27 cellular contexts compared by ENCODE assay signal in the genomic region with DNA sequence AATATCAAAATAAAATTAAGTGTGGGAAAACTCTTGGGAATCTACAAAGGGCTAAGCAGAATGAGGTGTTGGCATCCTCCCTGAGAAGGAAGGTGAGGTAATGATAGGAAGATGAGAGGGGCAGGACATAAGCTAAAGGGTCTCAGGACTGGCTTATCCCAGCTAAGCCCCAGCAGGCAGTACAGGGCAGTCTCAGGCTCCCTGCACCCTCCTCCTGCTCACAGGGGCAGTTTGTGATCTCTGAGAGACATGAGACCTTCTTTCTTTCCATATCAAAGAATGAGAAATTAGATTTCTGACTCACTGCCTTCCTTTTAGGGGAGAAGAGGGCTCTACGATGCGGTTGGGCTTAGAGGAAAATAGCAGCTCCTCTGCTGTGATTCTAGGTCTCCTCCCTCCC.
"Had no signal": no experiment of that assay in that cellular context is flagged by ENCODE, and none has a peak within 500 bp of the region (broad histone marks: within the 10 kb centered on the region; RNA-seq: fewer than 3 reads in every experiment).

No MANE protein-coding gene starts in this region.

- H3K27me3 ChIP-seq: esophagus muscularis mucosa, foreskin keratinocyte, gastroesophageal sphincter, heart left ventricle, hepatocyte, right lobe of liver, suprapubic skin, transverse colon, vagina had no signal

- H2AFZ ChIP-seq: hepatocyte, parathyroid adenoma had no signal

- H3K27ac ChIP-seq: coronary artery, foreskin keratinocyte, heart left ventricle, hepatocyte, parathyroid adenoma, right lobe of liver, suprapubic skin, transverse colon, vagina had no signal

- DNase-seq: dermis blood vessel endothelial cell; effector memory CD4-positive, alpha-beta T cell; foreskin keratinocyte; heart left ventricle; kidney; mucosa of descending colon; naive B cell; right lobe of liver; small intestine; stimulated activated CD4-positive, alpha-beta T cell treated with anti-CD3 and anti-CD28 coated beads, Interleukin-15, amount 100 ng/mL, for 24 hours; stimulated activated CD4-positive, alpha-beta T cell treated with anti-CD3 and anti-CD28 coated beads, Interleukin-2, amount 100 ng/mL, for 48 hours; stimulated activated CD8-positive, alpha-beta memory T cell treated with anti-CD3 and anti-CD28 coated beads, Interleukin-4, amount 100 ng/mL, for 48 hours; stimulated activated naive CD4-positive, alpha-beta T cell treated with Interleukin-2 at 50 U/mL for 16 hours; transverse colon had no signal

- H3K27ac Mint-ChIP-seq: memory B cell; naive B cell; natural killer cell treated with Interleukin-12 subunit alpha and Interleukin-12 subunit beta and Interleukin-15 and Interleukin-18, amount 100 ng/mL, for 72 hours; progenitor cell of endocrine pancreas had no signal

- H3K36me3 ChIP-seq: esophagus muscularis mucosa, gastroesophageal sphincter, heart left ventricle, right lobe of liver, suprapubic skin, transverse colon, vagina had no signal

- H3K9ac ChIP-seq: parathyroid adenoma had no signal

- H3K4me1 Mint-ChIP-seq: memory B cell, naive B cell had no signal

- H3K4me3 Mint-ChIP-seq: memory B cell; naive B cell; natural killer cell treated with Interleukin-12 subunit alpha and Interleukin-12 subunit beta and Interleukin-15 and Interleukin-18, amount 100 ng/mL, for 72 hours; neural crest cell had no signal

- H3K9me3 ChIP-seq: gastroesophageal sphincter, heart left ventricle, mucosa of descending colon, right lobe of liver, suprapubic skin, transverse colon, vagina had no signal

- H3K4me1 ChIP-seq: gastroesophageal sphincter, heart left ventricle, parathyroid adenoma, right lobe of liver, suprapubic skin, transverse colon, vagina had no signal

- H3K9me3 Mint-ChIP-seq: memory B cell; naive B cell; natural killer cell treated with Interleukin-12 subunit alpha and Interleukin-12 subunit beta and Interleukin-15 and Interleukin-18, amount 100 ng/mL, for 72 hours had no signal

- H3K36me3 Mint-ChIP-seq: memory B cell; naive B cell; natural killer cell treated with Interleukin-12 subunit alpha and Interleukin-12 subunit beta and Interleukin-15 and Interleukin-18, amount 100 ng/mL, for 72 hours had no signal

- H3K79me2 ChIP-seq: hepatocyte, parathyroid adenoma had no signal

- H3K4me3 ChIP-seq: coronary artery, esophagus muscularis mucosa, gastroesophageal sphincter, heart left ventricle, hepatocyte, lung, mucosa of descending colon, right lobe of liver, suprapubic skin, transverse colon, vagina had no signal

- H3K27me3 Mint-ChIP-seq: naive B cell had no signal

- H3K4me2 ChIP-seq: hepatocyte had no signal

- ATAC-seq: foreskin keratinocyte, gastroesophageal sphincter, heart left ventricle, left lobe of liver, mucosa of descending colon had no signal
